Comparison of ENCODE assay signal across 10 cellular contexts in genomic region chr5:7849531-7850240, GRCh38. TPM values are rescaled to one million over a fixed set of nuclear protein-coding genes. Genes with fewer than 3 reads are reported as not detected.
DNase-seq lines count a peak whose midpoint lies in the region; ATAC-seq lines count a peak whose summit lies in the region.
"Had no signal": no experiment of that assay in that cellular context is flagged by ENCODE, and none has a peak within 500 bp of the region (broad histone marks: within the 10 kb centered on the region; RNA-seq: fewer than 3 reads in every experiment).

No MANE protein-coding gene starts in this region.

- peaks cover 19% of the 10 kb centered on the region for H3K4me1 Mint-ChIP-seq in activated CD4-positive, alpha-beta T cell treated with anti-CD3 and anti-CD28 coated beads, Interleukin-2, amount 10 ng/mL, durations not matched to agents 24 days and 14 days
- peaks cover 16% of the 10 kb centered on the region for H3K4me1 Mint-ChIP-seq in activated T-helper 2 cell treated with anti-CD3 and anti-CD28 coated beads, Interferon-gamma antibody, Interleukin-2, Interleukin-4, amounts not matched to agents 10 μg/mL and 5 μg/mL and 100 μg/mL, durations not matched to agents 14 hours and 24 hours and 36 hours (ENCODE audit: low read depth)

- H3K4me3 Mint-ChIP-seq in activated CD4-positive, alpha-beta T cell treated with anti-CD3 and anti-CD28 coated beads, Interleukin-2, amount 10 ng/mL, durations not matched to agents 24 days and 14 days = peak overlapping the region; percentile 75
- peak overlapping the region; percentile 61 for H3K4me3 Mint-ChIP-seq in activated T-helper 2 cell treated with anti-CD3 and anti-CD28 coated beads, Interferon-gamma antibody, Interleukin-2, Interleukin-4, amounts not matched to agents 10 μg/mL and 5 μg/mL and 100 μg/mL, durations not matched to agents 14 hours and 24 hours and 36 hours (ENCODE audit: low read depth)

- H3K4me3 ChIP-seq in iPS-11a (ENCODE audit: low read depth, low read length) (peak overlapping the region; percentile 56), skin epidermis (peak overlapping the region; percentile 15 to 52 (median 42))

- peak; percentile 62 for DNase-seq in activated CD4-positive, alpha-beta T cell treated with anti-CD3 and anti-CD28 coated beads, Interleukin-2, amount 10 ng/mL, durations not matched to agents 24 days and 14 days
- DNase-seq in activated CD4-positive, alpha-beta T cell treated with anti-CD3 and anti-CD28 coated beads for 48 hours = no peak
- DNase-seq in activated T-helper 2 cell treated with anti-CD3 and anti-CD28 coated beads, Interferon-gamma antibody, Interleukin-2, Interleukin-4, amounts not matched to agents 10 μg/mL and 5 μg/mL and 100 μg/mL, durations not matched to agents 14 hours and 24 hours and 36 hours (ENCODE audit: low spot score) = no peak
- DNase-seq in T-helper 9 cell = no peak
- DNase-seq in NCI-H2029 treated with DMSO at 0.1 percent for 48 hours (lab: John Stamatoyannopoulos, UW) = no peak
- DNase-seq: DND-41 had no signal

- intact Hi-C loops in activated CD4-positive, alpha-beta T cell treated with anti-CD3 and anti-CD28 coated beads, Interleukin-2, amount 10 ng/mL, durations not matched to agents 24 days and 14 days (cut with micrococcal nuclease) = loop anchor here (10.0 kb wide), 2 partner anchors 1025 to 1085 kb away; no protein-coding TSS in a partner anchor
- intact Hi-C loops in activated T-helper 2 cell treated with anti-CD3 and anti-CD28 coated beads, Interferon-gamma antibody, Interleukin-2, Interleukin-4, amounts not matched to agents 10 μg/mL and 5 μg/mL and 100 μg/mL, durations not matched to agents 14 hours and 24 hours and 36 hours (cut with micrococcal nuclease) = loop anchor here (10.0 kb wide), 1 partner anchor 1085 kb away; no protein-coding TSS in a partner anchor

- no peak for ATAC-seq in GM18517 (IDR thresholded peaks at IDR 0.05; ENCODE audit: unreplicated experiment)

- H3K36me3 Mint-ChIP-seq in activated CD4-positive, alpha-beta T cell treated with anti-CD3 and anti-CD28 coated beads, Interleukin-2, amount 10 ng/mL, durations not matched to agents 24 days and 14 days (ENCODE audit: low read depth) = peaks cover 4% of the 10 kb centered on the region
- no peaks in the 10 kb centered on the region for H3K36me3 Mint-ChIP-seq in activated T-helper 2 cell treated with anti-CD3 and anti-CD28 coated beads, Interferon-gamma antibody, Interleukin-2, Interleukin-4, amounts not matched to agents 10 μg/mL and 5 μg/mL and 100 μg/mL, durations not matched to agents 14 hours and 24 hours and 36 hours (ENCODE audit: low read depth)

- H3K27me3 Mint-ChIP-seq in activated CD4-positive, alpha-beta T cell treated with anti-CD3 and anti-CD28 coated beads, Interleukin-2, amount 10 ng/mL, durations not matched to agents 24 days and 14 days = peaks cover 43% of the 10 kb centered on the region
- H3K27me3 Mint-ChIP-seq in activated T-helper 2 cell treated with anti-CD3 and anti-CD28 coated beads, Interferon-gamma antibody, Interleukin-2, Interleukin-4, amounts not matched to agents 10 μg/mL and 5 μg/mL and 100 μg/mL, durations not matched to agents 14 hours and 24 hours and 36 hours (ENCODE audit: low read depth) = peaks cover 41% of the 10 kb centered on the region

- H3K27ac Mint-ChIP-seq in activated CD4-positive, alpha-beta T cell treated with anti-CD3 and anti-CD28 coated beads, Interleukin-2, amount 10 ng/mL, durations not matched to agents 24 days and 14 days = no peak overlapping the region
- no peak overlapping the region for H3K27ac Mint-ChIP-seq in activated T-helper 2 cell treated with anti-CD3 and anti-CD28 coated beads, Interferon-gamma antibody, Interleukin-2, Interleukin-4, amounts not matched to agents 10 μg/mL and 5 μg/mL and 100 μg/mL, durations not matched to agents 14 hours and 24 hours and 36 hours

- no peaks in the 10 kb centered on the region for H3K9me3 Mint-ChIP-seq in activated CD4-positive, alpha-beta T cell treated with anti-CD3 and anti-CD28 coated beads, Interleukin-2, amount 10 ng/mL, durations not matched to agents 24 days and 14 days
- H3K9me3 Mint-ChIP-seq in activated T-helper 2 cell treated with anti-CD3 and anti-CD28 coated beads, Interferon-gamma antibody, Interleukin-2, Interleukin-4, amounts not matched to agents 10 μg/mL and 5 μg/mL and 100 μg/mL, durations not matched to agents 14 hours and 24 hours and 36 hours = peaks cover 4% of the 10 kb centered on the region

- H3K27ac ChIP-seq in skin epidermis = peak overlapping the region in 2 of 21 experiments; percentile 44 to 52

RNA-seq across cellular contexts. Expression of gene CFAP90, which starts 1.2 kb away (rescaled TPM):
- total RNA-seq in activated CD4-positive, alpha-beta T cell treated with anti-CD3 and anti-CD28 coated beads, Interleukin-2, amount 10 ng/mL, durations not matched to agents 24 days and 14 days = not detected in 2 replicates
- total RNA-seq in activated T-helper 2 cell treated with anti-CD3 and anti-CD28 coated beads, Interferon-gamma antibody, Interleukin-2, Interleukin-4, amounts not matched to agents 10 μg/mL and 5 μg/mL and 100 μg/mL, durations not matched to agents 14 hours and 24 hours and 36 hours = not detected in 2 replicates
- total RNA-seq: mononuclear cell had no signal

RNA-seq across cellular contexts. Expression of gene FASTKD3, which starts 19.1 kb away (rescaled TPM):
- total RNA-seq in activated CD4-positive, alpha-beta T cell treated with anti-CD3 and anti-CD28 coated beads, Interleukin-2, amount 10 ng/mL, durations not matched to agents 24 days and 14 days = 17.7 and 18.3 TPM in 2 replicates
- 11.6 and 12.7 TPM in 2 replicates for total RNA-seq in activated T-helper 2 cell treated with anti-CD3 and anti-CD28 coated beads, Interferon-gamma antibody, Interleukin-2, Interleukin-4, amounts not matched to agents 10 μg/mL and 5 μg/mL and 100 μg/mL, durations not matched to agents 14 hours and 24 hours and 36 hours

RNA-seq across cellular contexts. Expression of gene MTRR, which starts 19.3 kb away (rescaled TPM):
- 64.4 and 76.8 TPM in 2 replicates for total RNA-seq in activated CD4-positive, alpha-beta T cell treated with anti-CD3 and anti-CD28 coated beads, Interleukin-2, amount 10 ng/mL, durations not matched to agents 24 days and 14 days
- total RNA-seq in activated T-helper 2 cell treated with anti-CD3 and anti-CD28 coated beads, Interferon-gamma antibody, Interleukin-2, Interleukin-4, amounts not matched to agents 10 μg/mL and 5 μg/mL and 100 μg/mL, durations not matched to agents 14 hours and 24 hours and 36 hours = 61.9 and 71.4 TPM in 2 replicates
